19 cellular contexts compared by ENCODE assay signal in genomic region chr11:7551571-7551970, GRCh38. TPM values are rescaled to one million over a fixed set of nuclear protein-coding genes. Genes with fewer than 3 reads are reported as not detected.
DNase-seq lines count a peak whose midpoint lies in the region; ATAC-seq and TF ChIP-seq lines count a peak whose summit lies in the region.
"Had no signal": no experiment of that assay in that cellular context is flagged by ENCODE, and none has a peak within 500 bp of the region (broad histone marks: within the 10 kb centered on the region; RNA-seq: fewer than 3 reads in every experiment).

No MANE protein-coding gene starts in this region.

- peaks cover 0 to 16% (median 7%) of the 10 kb centered on the region in 4 donors for H3K4me1 Mint-ChIP-seq in naive thymus-derived CD8-positive, alpha-beta T cell
- H3K4me1 Mint-ChIP-seq: activated naive CD4-positive, alpha-beta T cell treated with anti-CD3 and anti-CD28 coated beads, Interleukin-2, amount 50 U/mL, for 24 hours had no signal

- no peak overlapping the region for H3K9ac ChIP-seq in fibroblast of lung (ENCODE audit: insufficient read depth, low read length)
- H3K9ac ChIP-seq: BLaER1 had no signal

- no peaks in the 10 kb centered on the region for H3K27me3 ChIP-seq in fibroblast of lung (ENCODE audit: control insufficient read depth, insufficient read depth, low read length)
- H3K27me3 ChIP-seq: BLaER1, cardiac muscle cell had no signal

- H3K27ac ChIP-seq in RWPE1, result no peak overlapping the region
- H3K27ac ChIP-seq in fibroblast of lung (ENCODE audit: insufficient read depth, low read length), result no peak overlapping the region
- H3K27ac ChIP-seq: BLaER1, cardiac muscle cell, lower lobe of right lung, SK-N-MC had no signal

- H2AFZ ChIP-seq in fibroblast of lung (ENCODE audit: low read length), result no peak overlapping the region

- ATAC-seq in naive thymus-derived CD8-positive, alpha-beta T cell, result no peak
- ATAC-seq in HG03432 (IDR thresholded peaks at IDR 0.05; ENCODE audit: unreplicated experiment), result no peak
- ATAC-seq: lower lobe of right lung; natural killer cell treated with Interleukin-12 subunit alpha and Interleukin-12 subunit beta and Interleukin-15 and Interleukin-18, amount 100 ng/mL, for 72 hours had no signal

- no peaks in the 10 kb centered on the region for H3K36me3 ChIP-seq in fibroblast of lung (ENCODE audit: control insufficient read depth, insufficient read depth, low read length)
- H3K36me3 ChIP-seq: cardiac muscle cell, lower lobe of right lung had no signal

- no peak overlapping the region for H3K4me3 ChIP-seq in fibroblast of lung (replicated peaks in 1 of 4; ENCODE audit: control extremely low read depth in 1 of 4, insufficient read depth in 1 of 4, low read depth in 3 of 4, low read length in 4 of 4)
- H3K4me3 ChIP-seq: BLaER1, cardiac muscle cell, lower lobe of right lung, SK-N-MC had no signal

- TF ChIP-seq CTCF in RWPE1 (conservative IDR thresholded peaks at IDR 0.05; ENCODE audit: low read depth) (no peak), fibroblast of lung (conservative IDR thresholded peaks at IDR 0.05 in 1 of 2, IDR thresholded peaks at IDR 0.05 in 1 of 2; ENCODE audit: low read depth in 1 of 2, low read length in 2 of 2) (no peak)

- no peaks in the 10 kb centered on the region for H3K9me3 ChIP-seq in fibroblast of lung (ENCODE audit: control insufficient read depth, insufficient read depth, low read depth, low read length)
- H3K9me3 ChIP-seq: BLaER1, lower lobe of right lung had no signal

- TF ChIP-seq POLR2A in erythroblast (IDR thresholded peaks at IDR 0.05; ENCODE audit: low read length), result no peak

- H3K4me3 Mint-ChIP-seq in naive thymus-derived CD8-positive, alpha-beta T cell, result no peak overlapping the region
- H3K4me3 Mint-ChIP-seq: activated CD4-positive, alpha-beta T cell treated with anti-CD3 and anti-CD28 coated beads, Interleukin-2, amount 10 ng/mL, durations not matched to agents 7 days and 5 days; activated naive CD4-positive, alpha-beta T cell treated with anti-CD3 and anti-CD28 coated beads, Interleukin-2, amount 50 U/mL, for 24 hours; natural killer cell treated with Interleukin-12 subunit alpha and Interleukin-12 subunit beta and Interleukin-15 and Interleukin-18, amount 100 ng/mL, for 72 hours had no signal

- H3K27me3 Mint-ChIP-seq in naive thymus-derived CD8-positive, alpha-beta T cell, result no peaks in the 10 kb centered on the region
- H3K27me3 Mint-ChIP-seq: activated CD4-positive, alpha-beta T cell treated with anti-CD3 and anti-CD28 coated beads, Interleukin-2, amount 10 ng/mL, durations not matched to agents 7 days and 5 days; activated naive CD4-positive, alpha-beta T cell treated with anti-CD3 and anti-CD28 coated beads, Interleukin-2, amount 50 U/mL, for 24 hours had no signal

- no peaks in the 10 kb centered on the region for H3K79me2 ChIP-seq in fibroblast of lung (ENCODE audit: control insufficient read depth, insufficient read depth, low read length)

- CTCF ChIA-PET in RWPE1 (lab: Yijun Ruan, JAX), result no interaction called here

- no peaks in the 10 kb centered on the region for H4K20me1 ChIP-seq in fibroblast of lung (ENCODE audit: control insufficient read depth, extremely low read depth, insufficient read depth, low read length)

- DNase-seq in EH (ENCODE audit: low read depth) (peak; percentile 77), RWPE1 (ENCODE audit: low spot score) (peak; percentile 14), fibroblast of lung (ENCODE audit: low read depth in 2 of 2) (peak; percentile 16 to 51), renal cortical epithelial cell (ENCODE audit: low read depth) (peak; percentile 88), erythroblast (lab: John Stamatoyannopoulos, UW) (no peak), NCI-H187 treated with DMSO at 0.1 percent for 48 hours (lab: John Stamatoyannopoulos, UW) (no peak)
- DNase-seq in naive thymus-derived CD8-positive, alpha-beta T cell, result no peak
- DNase-seq: activated CD4-positive, alpha-beta T cell treated with anti-CD3 and anti-CD28 coated beads, Interleukin-2, amount 10 ng/mL, durations not matched to agents 7 days and 5 days; DMS 273 treated with DMSO at 0.1 percent for 48 hours; effector CD8-positive, alpha-beta T cell; lower lobe of right lung; NCI-H2081; NCI-H526 treated with DMSO at 0.1 percent for 48 hours had no signal

- peaks cover 3% of the 10 kb centered on the region for H3K4me1 ChIP-seq in fibroblast of lung (ENCODE audit: control insufficient read depth, extremely low read depth, insufficient read depth, low read length)
- H3K4me1 ChIP-seq: BLaER1, lower lobe of right lung had no signal

- POLR2A ChIA-PET in RWPE1 (lab: Yijun Ruan, JAX; ENCODE audit: low non-redundant PET), result no interaction called here
- POLR2A ChIA-PET in naive thymus-derived CD8-positive, alpha-beta T cell (lab: Charles Lee), result no interaction called here

- no peaks in the 10 kb centered on the region for H3K9me3 Mint-ChIP-seq in naive thymus-derived CD8-positive, alpha-beta T cell
- H3K9me3 Mint-ChIP-seq: activated CD4-positive, alpha-beta T cell treated with anti-CD3 and anti-CD28 coated beads, Interleukin-2, amount 10 ng/mL, durations not matched to agents 7 days and 5 days; activated naive CD4-positive, alpha-beta T cell treated with anti-CD3 and anti-CD28 coated beads, Interleukin-2, amount 50 U/mL, for 24 hours; natural killer cell treated with Interleukin-12 subunit alpha and Interleukin-12 subunit beta and Interleukin-15 and Interleukin-18, amount 100 ng/mL, for 72 hours had no signal

- H3K36me3 Mint-ChIP-seq in naive thymus-derived CD8-positive, alpha-beta T cell, result peaks cover 3 to 45% (median 3%) of the 10 kb centered on the region in 3 donors
- H3K36me3 Mint-ChIP-seq: natural killer cell treated with Interleukin-12 subunit alpha and Interleukin-12 subunit beta and Interleukin-15 and Interleukin-18, amount 100 ng/mL, for 72 hours had no signal

- peak overlapping the region in 1 of 10 donors; percentile 38 for H3K27ac Mint-ChIP-seq in naive thymus-derived CD8-positive, alpha-beta T cell
- H3K27ac Mint-ChIP-seq: activated CD4-positive, alpha-beta T cell treated with anti-CD3 and anti-CD28 coated beads, Interleukin-2, amount 10 ng/mL, durations not matched to agents 7 days and 5 days; activated naive CD4-positive, alpha-beta T cell treated with anti-CD3 and anti-CD28 coated beads, Interleukin-2, amount 50 U/mL, for 24 hours; natural killer cell treated with Interleukin-12 subunit alpha and Interleukin-12 subunit beta and Interleukin-15 and Interleukin-18, amount 100 ng/mL, for 72 hours had no signal

- no peak overlapping the region for H3K4me2 ChIP-seq in fibroblast of lung (ENCODE audit: extremely low read depth, insufficient read depth, low read length)
- H3K4me2 ChIP-seq: BLaER1 had no signal

RNA-seq across cellular contexts. Expression of gene PPFIBP2, which starts 37.8 kb away (rescaled TPM):
- total RNA-seq in fibroblast of lung (31.3 and 38.8 TPM in 2 replicates), renal cortical epithelial cell (3.9 and 5.4 TPM in 2 replicates)
- 8.6 and 11.4 TPM in 2 replicates for polyA plus RNA-seq in fibroblast of lung
- polyA plus RNA-seq in fibroblast of lung (2012), result 7.6 and 8.7 TPM in 2 replicates
- polyA minus RNA-seq in fibroblast of lung (ENCODE audit: low replicate concordance), result 16.2 and 29.3 TPM in 2 replicates
- total RNA-seq in naive thymus-derived CD8-positive, alpha-beta T cell, result 10 to 100 TPM; 82.6 to 88.0 TPM
- 10 to 100 TPM in 1 of 3 donors, 1 to 10 TPM in 2; 2.6 to 32.2 (median 5.6) TPM for polyA plus RNA-seq in naive thymus-derived CD8-positive, alpha-beta T cell

Comparison
In these comparisons a context has a peak if more than half of its experiments do, and no peak if none do; other contexts are left out.
1. DNase-seq: peak in EH (single experiment), RWPE1 (single experiment), fibroblast of lung (2 of 2) and renal cortical epithelial cell (single experiment); none in naive thymus-derived CD8-positive, alpha-beta T cell (0 of 10), erythroblast (0 of 2) and NCI-H187 treated with DMSO at 0.1 percent for 48 hours (single experiment).